Comparison of ENCODE assay signal across 1 cellular context in the genomic region with DNA sequence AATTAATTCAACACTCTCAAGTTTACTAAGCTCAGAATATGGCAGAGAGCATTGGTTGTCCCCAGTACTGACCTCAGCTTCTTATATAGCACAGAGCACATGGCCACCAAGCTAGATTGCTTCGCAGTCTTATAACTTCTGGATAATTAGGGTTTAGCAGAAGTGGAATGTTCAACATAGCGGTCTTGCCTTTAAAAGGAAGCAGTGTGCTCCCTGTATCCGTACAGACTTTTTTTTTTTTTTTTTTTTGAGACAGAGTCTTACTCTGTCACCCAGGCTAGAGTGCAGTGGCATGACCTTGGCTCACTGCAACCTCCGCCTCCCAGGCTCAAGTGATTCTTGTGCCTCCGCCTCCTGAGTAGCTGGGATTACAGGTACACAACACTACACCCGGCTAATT. TPM values are rescaled to one million over a fixed set of nuclear protein-coding genes. Genes with fewer than 3 reads are reported as not detected.
"Had no signal": no experiment of that assay in that cellular context is flagged by ENCODE, and none has a peak within 500 bp of the region (broad histone marks: within the 10 kb centered on the region; RNA-seq: fewer than 3 reads in every experiment).

No MANE protein-coding gene starts in this region.

RNA-seq across cellular contexts. Expression of a gene that starts 13.3 kb away (rescaled TPM):
- polyA plus RNA-seq: neural cell had no signal
